1 cellular context compared by ENCODE assay signal in the genomic region with DNA sequence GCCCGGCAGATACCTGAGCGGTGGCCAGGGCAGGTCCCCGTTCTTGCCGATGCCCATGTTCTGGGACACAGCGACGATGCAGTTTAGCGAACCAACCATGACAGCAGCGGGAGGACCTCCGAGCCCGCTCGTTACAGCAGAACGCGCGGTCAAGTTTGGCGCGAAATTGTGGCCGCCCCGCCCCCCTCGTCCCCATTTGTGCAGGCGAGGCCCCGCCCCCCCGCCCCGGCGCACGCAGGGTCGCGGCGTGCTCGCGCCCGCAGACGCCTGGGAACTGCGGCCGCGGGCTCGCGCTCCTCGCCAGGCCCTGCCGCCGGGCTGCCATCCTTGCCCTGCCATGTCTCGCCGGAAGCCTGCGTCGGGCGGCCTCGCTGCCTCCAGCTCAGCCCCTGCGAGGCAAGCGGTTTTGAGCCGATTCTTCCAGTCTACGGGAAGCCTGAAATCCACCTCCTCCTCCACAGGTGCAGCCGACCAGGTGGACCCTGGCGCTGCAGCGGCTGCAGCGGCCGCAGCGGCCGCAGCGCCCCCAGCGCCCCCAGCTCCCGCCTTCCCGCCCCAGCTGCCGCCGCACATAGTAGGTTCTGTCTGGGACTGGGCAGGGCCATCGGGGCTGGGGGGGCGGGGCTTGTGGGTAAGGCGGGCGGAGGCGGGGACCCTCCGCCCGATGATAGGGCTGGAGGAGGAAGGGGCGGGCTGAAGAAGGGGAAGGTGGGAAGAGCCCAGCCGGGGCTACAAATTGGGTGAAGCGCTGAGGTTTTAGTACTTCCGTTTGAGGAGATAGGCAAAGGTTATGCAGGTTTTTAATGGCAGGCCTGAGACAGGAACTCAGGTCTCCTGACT.
TF ChIP-seq lines count a peak whose summit lies in the region.

A gene (minus strand): TSS at position 593 of the 840 bp plus-strand sequence. CDS start 494 bp downstream, at position 99.
A gene (plus strand): TSS at position 262 of the 840 bp plus-strand sequence. CDS start 76 bp downstream, at position 338.

TF ChIP-seq in K562, 482 proteins besides CTCF, POLR2A, EP300 and RAD21 (continued from another document and continues in another):
- TF ChIP-seq, protein P1, sequence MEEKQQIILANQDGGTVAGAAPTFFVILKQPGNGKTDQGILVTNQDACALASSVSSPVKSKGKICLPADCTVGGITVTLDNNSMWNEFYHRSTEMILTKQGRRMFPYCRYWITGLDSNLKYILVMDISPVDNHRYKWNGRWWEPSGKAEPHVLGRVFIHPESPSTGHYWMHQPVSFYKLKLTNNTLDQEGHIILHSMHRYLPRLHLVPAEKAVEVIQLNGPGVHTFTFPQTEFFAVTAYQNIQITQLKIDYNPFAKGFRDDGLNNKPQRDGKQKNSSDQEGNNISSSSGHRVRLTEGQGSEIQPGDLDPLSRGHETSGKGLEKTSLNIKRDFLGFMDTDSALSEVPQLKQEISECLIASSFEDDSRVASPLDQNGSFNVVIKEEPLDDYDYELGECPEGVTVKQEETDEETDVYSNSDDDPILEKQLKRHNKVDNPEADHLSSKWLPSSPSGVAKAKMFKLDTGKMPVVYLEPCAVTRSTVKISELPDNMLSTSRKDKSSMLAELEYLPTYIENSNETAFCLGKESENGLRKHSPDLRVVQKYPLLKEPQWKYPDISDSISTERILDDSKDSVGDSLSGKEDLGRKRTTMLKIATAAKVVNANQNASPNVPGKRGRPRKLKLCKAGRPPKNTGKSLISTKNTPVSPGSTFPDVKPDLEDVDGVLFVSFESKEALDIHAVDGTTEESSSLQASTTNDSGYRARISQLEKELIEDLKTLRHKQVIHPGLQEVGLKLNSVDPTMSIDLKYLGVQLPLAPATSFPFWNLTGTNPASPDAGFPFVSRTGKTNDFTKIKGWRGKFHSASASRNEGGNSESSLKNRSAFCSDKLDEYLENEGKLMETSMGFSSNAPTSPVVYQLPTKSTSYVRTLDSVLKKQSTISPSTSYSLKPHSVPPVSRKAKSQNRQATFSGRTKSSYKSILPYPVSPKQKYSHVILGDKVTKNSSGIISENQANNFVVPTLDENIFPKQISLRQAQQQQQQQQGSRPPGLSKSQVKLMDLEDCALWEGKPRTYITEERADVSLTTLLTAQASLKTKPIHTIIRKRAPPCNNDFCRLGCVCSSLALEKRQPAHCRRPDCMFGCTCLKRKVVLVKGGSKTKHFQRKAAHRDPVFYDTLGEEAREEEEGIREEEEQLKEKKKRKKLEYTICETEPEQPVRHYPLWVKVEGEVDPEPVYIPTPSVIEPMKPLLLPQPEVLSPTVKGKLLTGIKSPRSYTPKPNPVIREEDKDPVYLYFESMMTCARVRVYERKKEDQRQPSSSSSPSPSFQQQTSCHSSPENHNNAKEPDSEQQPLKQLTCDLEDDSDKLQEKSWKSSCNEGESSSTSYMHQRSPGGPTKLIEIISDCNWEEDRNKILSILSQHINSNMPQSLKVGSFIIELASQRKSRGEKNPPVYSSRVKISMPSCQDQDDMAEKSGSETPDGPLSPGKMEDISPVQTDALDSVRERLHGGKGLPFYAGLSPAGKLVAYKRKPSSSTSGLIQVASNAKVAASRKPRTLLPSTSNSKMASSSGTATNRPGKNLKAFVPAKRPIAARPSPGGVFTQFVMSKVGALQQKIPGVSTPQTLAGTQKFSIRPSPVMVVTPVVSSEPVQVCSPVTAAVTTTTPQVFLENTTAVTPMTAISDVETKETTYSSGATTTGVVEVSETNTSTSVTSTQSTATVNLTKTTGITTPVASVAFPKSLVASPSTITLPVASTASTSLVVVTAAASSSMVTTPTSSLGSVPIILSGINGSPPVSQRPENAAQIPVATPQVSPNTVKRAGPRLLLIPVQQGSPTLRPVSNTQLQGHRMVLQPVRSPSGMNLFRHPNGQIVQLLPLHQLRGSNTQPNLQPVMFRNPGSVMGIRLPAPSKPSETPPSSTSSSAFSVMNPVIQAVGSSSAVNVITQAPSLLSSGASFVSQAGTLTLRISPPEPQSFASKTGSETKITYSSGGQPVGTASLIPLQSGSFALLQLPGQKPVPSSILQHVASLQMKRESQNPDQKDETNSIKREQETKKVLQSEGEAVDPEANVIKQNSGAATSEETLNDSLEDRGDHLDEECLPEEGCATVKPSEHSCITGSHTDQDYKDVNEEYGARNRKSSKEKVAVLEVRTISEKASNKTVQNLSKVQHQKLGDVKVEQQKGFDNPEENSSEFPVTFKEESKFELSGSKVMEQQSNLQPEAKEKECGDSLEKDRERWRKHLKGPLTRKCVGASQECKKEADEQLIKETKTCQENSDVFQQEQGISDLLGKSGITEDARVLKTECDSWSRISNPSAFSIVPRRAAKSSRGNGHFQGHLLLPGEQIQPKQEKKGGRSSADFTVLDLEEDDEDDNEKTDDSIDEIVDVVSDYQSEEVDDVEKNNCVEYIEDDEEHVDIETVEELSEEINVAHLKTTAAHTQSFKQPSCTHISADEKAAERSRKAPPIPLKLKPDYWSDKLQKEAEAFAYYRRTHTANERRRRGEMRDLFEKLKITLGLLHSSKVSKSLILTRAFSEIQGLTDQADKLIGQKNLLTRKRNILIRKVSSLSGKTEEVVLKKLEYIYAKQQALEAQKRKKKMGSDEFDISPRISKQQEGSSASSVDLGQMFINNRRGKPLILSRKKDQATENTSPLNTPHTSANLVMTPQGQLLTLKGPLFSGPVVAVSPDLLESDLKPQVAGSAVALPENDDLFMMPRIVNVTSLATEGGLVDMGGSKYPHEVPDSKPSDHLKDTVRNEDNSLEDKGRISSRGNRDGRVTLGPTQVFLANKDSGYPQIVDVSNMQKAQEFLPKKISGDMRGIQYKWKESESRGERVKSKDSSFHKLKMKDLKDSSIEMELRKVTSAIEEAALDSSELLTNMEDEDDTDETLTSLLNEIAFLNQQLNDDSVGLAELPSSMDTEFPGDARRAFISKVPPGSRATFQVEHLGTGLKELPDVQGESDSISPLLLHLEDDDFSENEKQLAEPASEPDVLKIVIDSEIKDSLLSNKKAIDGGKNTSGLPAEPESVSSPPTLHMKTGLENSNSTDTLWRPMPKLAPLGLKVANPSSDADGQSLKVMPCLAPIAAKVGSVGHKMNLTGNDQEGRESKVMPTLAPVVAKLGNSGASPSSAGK (IDR thresholded peaks at IDR 0.05): no peak
- TF ChIP-seq ZNF12 (CRISPR knock-in tag; IDR thresholded peaks at IDR 0.05) (0 out of 2 replicates have a peak, but pooled peaks have one; percentile 68), RFX7 (CRISPR knock-in tag; IDR thresholded peaks at IDR 0.05) (no peak), TEAD4 (IDR thresholded peaks at IDR 0.05; ENCODE audit: low read length) (0 out of 2 replicates have a peak, but pooled peaks have one; percentile 3), TEAD4 (CRISPR knock-in tag; IDR thresholded peaks at IDR 0.05; ENCODE audit: borderline replicate concordance) (no peak), EP400 (IDR thresholded peaks at IDR 0.05) (peak; percentile 44), BRF1 (IDR thresholded peaks at IDR 0.05; ENCODE audit: borderline replicate concordance, extremely low read depth, insufficient read length) (no peak), TAF15 (IDR thresholded peaks at IDR 0.05; ENCODE audit: low read depth, low read length) (no peak), PTTG1 (tag; IDR thresholded peaks at IDR 0.05; ENCODE audit: low read depth) (no peak), U2AF1 (optimal IDR thresholded peaks at IDR 0.05; ENCODE audit: low read depth, low read length) (no peak), KAT2B (IDR thresholded peaks at IDR 0.05; ENCODE audit: low read depth, low read length) (no peak), SRF (CRISPR knock-in tag; IDR thresholded peaks at IDR 0.05) (no peak), NFRKB (IDR thresholded peaks at IDR 0.05; ENCODE audit: low read depth) (no peak), ZNF23 (CRISPR knock-in tag; IDR thresholded peaks at IDR 0.05) (no peak), PHTF2 (CRISPR knock-in tag; IDR thresholded peaks at IDR 0.05) (no peak), TEAD1 (CRISPR knock-in tag; IDR thresholded peaks at IDR 0.05) (no peak), RBM15 (IDR thresholded peaks at IDR 0.05; ENCODE audit: insufficient read depth, low read length) (no peak), HDAC3 (IDR thresholded peaks at IDR 0.05; ENCODE audit: borderline replicate concordance, partially characterized antibody) (no peak), NR1H2 (CRISPR knock-in tag; IDR thresholded peaks at IDR 0.05) (no peak; the same call in 1 of the 2 replicates), NR2C1 (IDR thresholded peaks at IDR 0.05) (peak; percentile 56), NR2C1 (tag; IDR thresholded peaks at IDR 0.05) (no peak), GABPB1 (CRISPR knock-in tag; IDR thresholded peaks at IDR 0.05) (peak; percentile 49; the same call in 1 of the 2 replicates), SMAD4 (CRISPR knock-in tag; conservative IDR thresholded peaks at IDR 0.05) (peak; percentile 95)
- TF ChIP-seq, protein P2, sequence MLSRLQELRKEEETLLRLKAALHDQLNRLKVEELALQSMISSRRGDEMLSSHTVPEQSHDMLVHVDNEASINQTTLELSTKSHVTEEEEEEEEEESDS (CRISPR knock-in tag; IDR thresholded peaks at IDR 0.05): no peak
- TF ChIP-seq, protein P3, sequence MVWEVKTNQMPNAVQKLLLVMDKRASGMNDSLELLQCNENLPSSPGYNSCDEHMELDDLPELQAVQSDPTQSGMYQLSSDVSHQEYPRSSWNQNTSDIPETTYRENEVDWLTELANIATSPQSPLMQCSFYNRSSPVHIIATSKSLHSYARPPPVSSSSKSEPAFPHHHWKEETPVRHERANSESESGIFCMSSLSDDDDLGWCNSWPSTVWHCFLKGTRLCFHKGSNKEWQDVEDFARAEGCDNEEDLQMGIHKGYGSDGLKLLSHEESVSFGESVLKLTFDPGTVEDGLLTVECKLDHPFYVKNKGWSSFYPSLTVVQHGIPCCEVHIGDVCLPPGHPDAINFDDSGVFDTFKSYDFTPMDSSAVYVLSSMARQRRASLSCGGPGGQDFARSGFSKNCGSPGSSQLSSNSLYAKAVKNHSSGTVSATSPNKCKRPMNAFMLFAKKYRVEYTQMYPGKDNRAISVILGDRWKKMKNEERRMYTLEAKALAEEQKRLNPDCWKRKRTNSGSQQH (CRISPR knock-in tag; IDR thresholded peaks at IDR 0.05): no peak
- TF ChIP-seq, protein P4, sequence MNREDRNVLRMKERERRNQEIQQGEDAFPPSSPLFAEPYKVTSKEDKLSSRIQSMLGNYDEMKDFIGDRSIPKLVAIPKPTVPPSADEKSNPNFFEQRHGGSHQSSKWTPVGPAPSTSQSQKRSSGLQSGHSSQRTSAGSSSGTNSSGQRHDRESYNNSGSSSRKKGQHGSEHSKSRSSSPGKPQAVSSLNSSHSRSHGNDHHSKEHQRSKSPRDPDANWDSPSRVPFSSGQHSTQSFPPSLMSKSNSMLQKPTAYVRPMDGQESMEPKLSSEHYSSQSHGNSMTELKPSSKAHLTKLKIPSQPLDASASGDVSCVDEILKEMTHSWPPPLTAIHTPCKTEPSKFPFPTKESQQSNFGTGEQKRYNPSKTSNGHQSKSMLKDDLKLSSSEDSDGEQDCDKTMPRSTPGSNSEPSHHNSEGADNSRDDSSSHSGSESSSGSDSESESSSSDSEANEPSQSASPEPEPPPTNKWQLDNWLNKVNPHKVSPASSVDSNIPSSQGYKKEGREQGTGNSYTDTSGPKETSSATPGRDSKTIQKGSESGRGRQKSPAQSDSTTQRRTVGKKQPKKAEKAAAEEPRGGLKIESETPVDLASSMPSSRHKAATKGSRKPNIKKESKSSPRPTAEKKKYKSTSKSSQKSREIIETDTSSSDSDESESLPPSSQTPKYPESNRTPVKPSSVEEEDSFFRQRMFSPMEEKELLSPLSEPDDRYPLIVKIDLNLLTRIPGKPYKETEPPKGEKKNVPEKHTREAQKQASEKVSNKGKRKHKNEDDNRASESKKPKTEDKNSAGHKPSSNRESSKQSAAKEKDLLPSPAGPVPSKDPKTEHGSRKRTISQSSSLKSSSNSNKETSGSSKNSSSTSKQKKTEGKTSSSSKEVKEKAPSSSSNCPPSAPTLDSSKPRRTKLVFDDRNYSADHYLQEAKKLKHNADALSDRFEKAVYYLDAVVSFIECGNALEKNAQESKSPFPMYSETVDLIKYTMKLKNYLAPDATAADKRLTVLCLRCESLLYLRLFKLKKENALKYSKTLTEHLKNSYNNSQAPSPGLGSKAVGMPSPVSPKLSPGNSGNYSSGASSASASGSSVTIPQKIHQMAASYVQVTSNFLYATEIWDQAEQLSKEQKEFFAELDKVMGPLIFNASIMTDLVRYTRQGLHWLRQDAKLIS (CRISPR knock-in tag; IDR thresholded peaks at IDR 0.05): no peak
- TF ChIP-seq, protein P5, sequence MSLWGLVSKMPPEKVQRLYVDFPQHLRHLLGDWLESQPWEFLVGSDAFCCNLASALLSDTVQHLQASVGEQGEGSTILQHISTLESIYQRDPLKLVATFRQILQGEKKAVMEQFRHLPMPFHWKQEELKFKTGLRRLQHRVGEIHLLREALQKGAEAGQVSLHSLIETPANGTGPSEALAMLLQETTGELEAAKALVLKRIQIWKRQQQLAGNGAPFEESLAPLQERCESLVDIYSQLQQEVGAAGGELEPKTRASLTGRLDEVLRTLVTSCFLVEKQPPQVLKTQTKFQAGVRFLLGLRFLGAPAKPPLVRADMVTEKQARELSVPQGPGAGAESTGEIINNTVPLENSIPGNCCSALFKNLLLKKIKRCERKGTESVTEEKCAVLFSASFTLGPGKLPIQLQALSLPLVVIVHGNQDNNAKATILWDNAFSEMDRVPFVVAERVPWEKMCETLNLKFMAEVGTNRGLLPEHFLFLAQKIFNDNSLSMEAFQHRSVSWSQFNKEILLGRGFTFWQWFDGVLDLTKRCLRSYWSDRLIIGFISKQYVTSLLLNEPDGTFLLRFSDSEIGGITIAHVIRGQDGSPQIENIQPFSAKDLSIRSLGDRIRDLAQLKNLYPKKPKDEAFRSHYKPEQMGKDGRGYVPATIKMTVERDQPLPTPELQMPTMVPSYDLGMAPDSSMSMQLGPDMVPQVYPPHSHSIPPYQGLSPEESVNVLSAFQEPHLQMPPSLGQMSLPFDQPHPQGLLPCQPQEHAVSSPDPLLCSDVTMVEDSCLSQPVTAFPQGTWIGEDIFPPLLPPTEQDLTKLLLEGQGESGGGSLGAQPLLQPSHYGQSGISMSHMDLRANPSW (CRISPR knock-in tag; IDR thresholded peaks at IDR 0.05): no peak
- TF ChIP-seq, protein P6, sequence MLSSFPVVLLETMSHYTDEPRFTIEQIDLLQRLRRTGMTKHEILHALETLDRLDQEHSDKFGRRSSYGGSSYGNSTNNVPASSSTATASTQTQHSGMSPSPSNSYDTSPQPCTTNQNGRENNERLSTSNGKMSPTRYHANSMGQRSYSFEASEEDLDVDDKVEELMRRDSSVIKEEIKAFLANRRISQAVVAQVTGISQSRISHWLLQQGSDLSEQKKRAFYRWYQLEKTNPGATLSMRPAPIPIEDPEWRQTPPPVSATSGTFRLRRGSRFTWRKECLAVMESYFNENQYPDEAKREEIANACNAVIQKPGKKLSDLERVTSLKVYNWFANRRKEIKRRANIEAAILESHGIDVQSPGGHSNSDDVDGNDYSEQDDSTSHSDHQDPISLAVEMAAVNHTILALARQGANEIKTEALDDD (IDR thresholded peaks at IDR 0.05): no peak
